ENCODE assay signal across 8 cellular contexts in the genomic region with DNA sequence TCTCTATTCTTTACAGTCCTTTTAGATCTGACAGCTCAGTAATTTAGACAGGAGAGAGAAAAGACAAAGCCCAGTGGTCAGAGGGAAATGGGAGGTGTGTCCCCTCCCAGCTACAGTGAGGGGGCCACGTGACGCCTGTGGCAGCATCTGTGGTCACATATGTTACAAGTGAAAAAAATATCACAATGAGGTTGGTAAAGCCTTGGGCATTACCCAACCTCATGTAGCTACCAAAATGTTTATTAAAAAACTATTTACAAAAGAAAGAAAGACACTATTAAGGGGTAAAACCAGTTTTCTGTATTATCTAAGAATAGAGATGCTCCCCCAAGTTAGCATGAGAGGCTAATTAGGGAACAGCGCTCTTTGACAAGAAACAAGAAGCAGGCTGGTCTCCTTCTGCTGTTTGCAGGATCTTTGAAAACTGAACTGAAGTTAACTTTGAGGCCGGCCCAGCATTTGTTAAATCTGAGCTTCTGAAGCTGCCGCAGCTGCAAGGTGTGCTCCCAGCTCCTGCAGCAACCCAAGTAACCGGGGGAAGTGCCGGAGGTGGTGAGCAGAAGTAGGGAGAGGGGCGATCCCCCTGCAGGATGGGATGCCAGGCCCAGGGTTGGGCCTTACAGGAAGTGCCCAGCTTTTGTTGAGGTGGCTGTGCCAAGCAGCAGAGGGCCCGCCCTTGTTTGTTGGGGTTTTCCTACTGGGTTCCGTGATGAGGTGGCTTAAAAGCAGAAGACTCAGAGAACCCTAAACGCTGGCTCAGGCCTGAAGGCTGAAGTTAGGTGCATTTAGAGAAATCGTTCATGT. TPM values are rescaled to one million over a fixed set of nuclear protein-coding genes. Genes with fewer than 3 reads are reported as not detected.
DNase-seq lines count a peak whose midpoint lies in the region; ATAC-seq and TF ChIP-seq lines count a peak whose summit lies in the region.

No MANE protein-coding gene starts in this region.

- peaks cover 6% of the 10 kb centered on the region for H3K79me1 ChIP-seq in trophoblast cell (ENCODE audit: low read length)

- H2AFZ ChIP-seq in Loucy (ENCODE audit: low read length) (peak overlapping the region; percentile 57), trophoblast cell (ENCODE audit: insufficient read depth, low read length, poor library complexity) (no peak overlapping the region)

- no peak overlapping the region for H3K18ac ChIP-seq in trophoblast cell (ENCODE audit: low read length)

- H2BK5ac ChIP-seq in trophoblast cell (ENCODE audit: low read depth, low read length, poor library complexity) = no peak overlapping the region

- no peaks in the 10 kb centered on the region for H4K20me1 ChIP-seq in Loucy (ENCODE audit: insufficient read depth, low read length, poor library complexity, severe bottlenecking)

- DNase-seq in activated CD8-positive, alpha-beta memory T cell treated with anti-CD3 and anti-CD28 coated beads for 48 hours (ENCODE audit: low read depth in 2 of 3, low spot score in 2 of 3) = peak; percentile 35 to 40 (median 39)
- peak in 4 of 5 donors; percentile 46 to 74 (median 54) for DNase-seq in heart left ventricle
- DNase-seq in stimulated activated CD4-positive, alpha-beta T cell treated with anti-CD3 and anti-CD28 coated beads, TNF-alpha, amount 100 ng/mL, for 1 hour (ENCODE audit: low read depth in 3 of 3, low spot score in 1 of 3) = peak; percentile 40 to 54 (median 49)
- no peak for DNase-seq in AG08396 (ENCODE audit: low spot score)
- no peak for DNase-seq in trophoblast cell

- H3K36me3 ChIP-seq in Loucy (ENCODE audit: insufficient read depth, low read length) (no peaks in the 10 kb centered on the region), heart left ventricle (no peaks in the 10 kb centered on the region), trophoblast cell (ENCODE audit: control insufficient read depth in 1 of 2, insufficient read depth in 2 of 2, low read length in 2 of 2) (no peaks in the 10 kb centered on the region)

- TF ChIP-seq CTCF in Loucy (conservative IDR thresholded peaks at IDR 0.05; ENCODE audit: low read length) = no peak
- no peak for TF ChIP-seq CTCF in heart left ventricle (IDR thresholded peaks at IDR 0.05)

- H2AK5ac ChIP-seq in trophoblast cell (ENCODE audit: low read length) = no peak overlapping the region

- ATAC-seq in GM21528 (IDR thresholded peaks at IDR 0.05; ENCODE audit: low FRiP score, unreplicated experiment) = peak; percentile 73
- peak; percentile 15 to 60 (median 36) for ATAC-seq in heart left ventricle

- H3K9me3 ChIP-seq in Loucy (ENCODE audit: insufficient read depth, low read depth, low read length) = no peaks in the 10 kb centered on the region
- H3K9me3 ChIP-seq in heart left ventricle = no peaks in the 10 kb centered on the region
- no peaks in the 10 kb centered on the region for H3K9me3 ChIP-seq in trophoblast cell (ENCODE audit: insufficient read depth, low read depth, low read length)

- H3K4me2 ChIP-seq in Loucy (ENCODE audit: low read depth, low read length, poor library complexity, severe bottlenecking) (peak overlapping the region; percentile 79), trophoblast cell (ENCODE audit: low read length) (no peak overlapping the region)

- peaks cover 32% of the 10 kb centered on the region for H3K4me1 ChIP-seq in Loucy (ENCODE audit: insufficient read depth, low read length, poor library complexity, severe bottlenecking)
- peaks cover 0 to 71% (median 6%) of the 10 kb centered on the region in 12 donors for H3K4me1 ChIP-seq in heart left ventricle
- H3K4me1 ChIP-seq in trophoblast cell (ENCODE audit: control insufficient read depth in 1 of 2, insufficient read depth in 2 of 2, low read length in 2 of 2) = peaks cover 6% of the 10 kb centered on the region in 2 experiments

- no peak overlapping the region for H3K4ac ChIP-seq in trophoblast cell (ENCODE audit: low read depth, low read length)

- H3F3A ChIP-seq in Loucy (ENCODE audit: low read depth) = 0 out of 2 replicates have a peak, but pooled peaks cover 4% of the 10 kb centered on the region

- H3K27me3 ChIP-seq in Loucy (ENCODE audit: insufficient read depth, low read length, poor library complexity, severe bottlenecking) = no peaks in the 10 kb centered on the region
- H3K27me3 ChIP-seq in heart left ventricle = no peaks in the 10 kb centered on the region
- H3K27me3 ChIP-seq in trophoblast cell (ENCODE audit: insufficient read depth, low read length) = no peaks in the 10 kb centered on the region

- peak overlapping the region; percentile 39; the same call in 1 of the 2 replicates for H3K4me3 ChIP-seq in GM08714 (ENCODE audit: low read length)
- H3K4me3 ChIP-seq in Loucy (ENCODE audit: low read length, poor library complexity, severe bottlenecking) = peak overlapping the region; percentile 64
- H3K4me3 ChIP-seq in heart left ventricle = peak overlapping the region in 2 of 12 donors; percentile 1 to 34
- no peak overlapping the region for H3K4me3 ChIP-seq in trophoblast cell (ENCODE audit: low read depth, low read length)

- H3K9ac ChIP-seq in Loucy (ENCODE audit: low read depth, low read length, poor library complexity, severe bottlenecking) (peak overlapping the region; percentile 42), trophoblast cell (ENCODE audit: low read length) (no peak overlapping the region)

- H3K23ac ChIP-seq in trophoblast cell (ENCODE audit: low read length) = no peak overlapping the region

- H3K9me2 ChIP-seq in Loucy (replicated peaks; ENCODE audit: low read depth, low read length) = no peaks in the 10 kb centered on the region

- no peak overlapping the region for H2BK120ac ChIP-seq in trophoblast cell (ENCODE audit: insufficient read depth, low read length, poor library complexity)

- no peak for TF ChIP-seq POLR2A in heart left ventricle (IDR thresholded peaks at IDR 0.05)

- H3K79me2 ChIP-seq in Loucy (ENCODE audit: insufficient read depth, low read length) (no peaks in the 10 kb centered on the region), trophoblast cell (ENCODE audit: control insufficient read depth, insufficient read depth, low read length, poor library complexity) (peaks cover 2% of the 10 kb centered on the region)

- H4K12ac ChIP-seq in trophoblast cell (ENCODE audit: low read depth, low read length) = no peak overlapping the region

- no peak overlapping the region for H2BK12ac ChIP-seq in trophoblast cell (ENCODE audit: low read length)

- no peak overlapping the region for H4K91ac ChIP-seq in trophoblast cell (ENCODE audit: low read depth, low read length)

- H3K14ac ChIP-seq in trophoblast cell (ENCODE audit: low read length) = no peak overlapping the region

- peak overlapping the region in 8 of 12 donors; percentile 1 to 86 (median 30) for H3K27ac ChIP-seq in heart left ventricle
- H3K27ac ChIP-seq in trophoblast cell (ENCODE audit: low read depth, low read length) = no peak overlapping the region

- intact Hi-C loops in heart left ventricle (cut with DNase I) = no loop called here

- WGBS in heart left ventricle, 4 donors = 73 to 83% (median 82%) methylated on average over 12 of the region's 12 CpGs
- no CpG with 5 or more reads among the region's 12 CpGs for WGBS in trophoblast cell (ENCODE audit: extremely low coverage, insufficient coverage, insufficient read length)

- H4K8ac ChIP-seq in trophoblast cell (ENCODE audit: low read depth, low read length) = no peak overlapping the region

RNA-seq across cellular contexts. Expression of a gene that starts 42.6 kb away (rescaled TPM):
- 10 to 100 TPM; 47.1 to 80.9 (median 54.7) TPM for total RNA-seq in heart left ventricle
- polyA plus RNA-seq in heart left ventricle = 10 to 100 TPM; 10.4 to 21.1 TPM
- polyA plus RNA-seq in trophoblast cell (2013) = 5.8 and 5.9 TPM in 2 replicates

Comparison
In these comparisons a context has a peak if more than half of its experiments do, and no peak if none do; other contexts are left out.
1. DNase-seq: peak in activated CD8-positive, alpha-beta memory T cell treated with anti-CD3 and anti-CD28 coated beads for 48 hours (3 of 3), heart left ventricle (4 of 5) and stimulated activated CD4-positive, alpha-beta T cell treated with anti-CD3 and anti-CD28 coated beads, TNF-alpha, amount 100 ng/mL, for 1 hour (3 of 3); none in AG08396 (single experiment) and trophoblast cell (0 of 2).